In the genomic region with DNA sequence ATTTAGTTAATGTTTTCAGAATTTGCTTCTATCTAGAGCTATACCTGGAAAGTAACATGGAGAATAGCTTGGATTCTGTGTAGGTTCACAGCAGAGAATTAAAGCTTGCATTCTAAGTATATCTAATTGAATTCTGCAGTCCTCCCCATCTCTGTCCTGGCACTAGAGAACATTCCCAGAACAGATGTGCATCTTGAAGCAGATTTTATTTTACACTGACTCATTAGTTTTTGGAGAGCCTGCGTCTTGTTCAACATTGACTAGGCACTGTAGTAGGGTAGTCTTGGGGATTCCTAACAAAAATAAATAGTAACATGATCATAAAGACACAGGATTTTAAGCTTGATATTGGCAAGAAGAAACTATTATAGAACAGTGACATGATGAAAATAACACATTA, we compare ENCODE assay signal across 30 cellular contexts. TPM values are rescaled to one million over a fixed set of nuclear protein-coding genes. Genes with fewer than 3 reads are reported as not detected.
DNase-seq lines count a peak whose midpoint lies in the region; ATAC-seq and TF ChIP-seq lines count a peak whose summit lies in the region.
"Had no signal": no experiment of that assay in that cellular context is flagged by ENCODE, and none has a peak within 500 bp of the region (broad histone marks: within the 10 kb centered on the region; RNA-seq: fewer than 3 reads in every experiment).

No MANE protein-coding gene starts in this region.

- no peak overlapping the region for H4K91ac ChIP-seq in IMR-90 (ENCODE audit: insufficient read depth, low read depth, low read length)

- H3K27me3 Mint-ChIP-seq in osteocyte (ENCODE audit: unreplicated experiment), result no peaks in the 10 kb centered on the region
- H3K27me3 Mint-ChIP-seq: effector memory CD8-positive, alpha-beta T cell had no signal

- H3K4me2 ChIP-seq in IMR-90 (ENCODE audit: low read depth, low read length), result no peak overlapping the region
- H3K4me2 ChIP-seq in fibroblast of lung (ENCODE audit: extremely low read depth, insufficient read depth, low read length), result no peak overlapping the region

- intact Hi-C loops in IMR-90 (cut with micrococcal nuclease), result no loop called here
- intact Hi-C loops in A673 (cut with micrococcal nuclease; ENCODE audit: unreplicated experiment), result no loop called here

- CTCF ChIA-PET in IMR-90 (lab: Yijun Ruan, JAX), result interaction anchor here (0.6 kb wide), 1 partner anchor 36 kb away, joined by 3 read pairs; no protein-coding TSS in a partner anchor
- CTCF ChIA-PET in A673 (lab: Charles Lee), result no interaction called here

- POLR2A ChIA-PET in IMR-90 (lab: Charles Lee; ENCODE audit: unreplicated experiment), result no interaction called here
- POLR2A ChIA-PET in A673 (lab: Charles Lee; ENCODE audit: low non-redundant PET), result no interaction called here

- TF ChIP-seq POLR2A in IMR-90 (IDR thresholded peaks at IDR 0.05; ENCODE audit: low read depth, low read length), result no peak

- in situ Hi-C loops in IMR-90 (cut with MboI; ENCODE audit: low sequenced_read_pairs), result no loop called here

- TF ChIP-seq CTCF in IMR-90 (conservative IDR thresholded peaks at IDR 0.05; ENCODE audit: low read depth, low read length) (no peak), fibroblast of lung (conservative IDR thresholded peaks at IDR 0.05 in 1 of 2, IDR thresholded peaks at IDR 0.05 in 1 of 2; ENCODE audit: low read depth in 1 of 2, low read length in 2 of 2) (no peak), osteocyte (IDR thresholded peaks at IDR 0.05) (no peak), A673 (conservative IDR thresholded peaks at IDR 0.05; ENCODE audit: low read depth, low read length) (no peak)

- dilution Hi-C loops in IMR-90 (cut with HindIII; ENCODE audit: low sequenced_read_pairs, unreplicated experiment), result no loop called here

- H3K9me1 ChIP-seq in IMR-90 (ENCODE audit: insufficient read depth, low read length), result no peaks in the 10 kb centered on the region

- no peaks in the 10 kb centered on the region for H3K9me3 ChIP-seq in IMR-90 (ENCODE audit: control insufficient read depth, insufficient read depth, low read length)
- no peaks in the 10 kb centered on the region for H3K9me3 ChIP-seq in fibroblast of lung (ENCODE audit: control insufficient read depth, insufficient read depth, low read depth, low read length)
- H3K9me3 ChIP-seq in A673 (ENCODE audit: low read depth, low read length, poor library complexity, severe bottlenecking), result no peaks in the 10 kb centered on the region
- H3K9me3 ChIP-seq: breast epithelium, pancreas, Peyer's patch, SJCRH30, stomach, tibial nerve had no signal

- H3K4me1 ChIP-seq in IMR-90 (ENCODE audit: control insufficient read depth, insufficient read depth, low read length) (no peaks in the 10 kb centered on the region), fibroblast of lung (ENCODE audit: control insufficient read depth, extremely low read depth, insufficient read depth, low read length) (no peaks in the 10 kb centered on the region), A673 (ENCODE audit: insufficient read depth, low read length, poor library complexity, severe bottlenecking) (peaks cover 6% of the 10 kb centered on the region)
- H3K4me1 ChIP-seq: breast epithelium, pancreas, Peyer's patch, SJCRH30 had no signal

- no TSS peak for BruUV-seq in IMR-90 (replicated peaks; lab: Mats Ljungman, UMichigan)
- no TSS peak for BruUV-seq in A673 (replicated peaks; lab: Mats Ljungman, UMichigan)

- H4K8ac ChIP-seq in IMR-90 (ENCODE audit: low read depth in 2 of 2, low read length in 2 of 2), result no peak overlapping the region

- H3K36me3 ChIP-seq in IMR-90 (ENCODE audit: control insufficient read depth, insufficient read depth, low read length) (peaks cover 6% of the 10 kb centered on the region), fibroblast of lung (ENCODE audit: control insufficient read depth, insufficient read depth, low read length) (peaks cover 1% of the 10 kb centered on the region), A673 (ENCODE audit: insufficient read depth, low read length, poor library complexity, severe bottlenecking) (peaks cover 26% of the 10 kb centered on the region)
- H3K36me3 ChIP-seq: breast epithelium had no signal

- no peak overlapping the region for H2BK5ac ChIP-seq in IMR-90 (ENCODE audit: low read depth, low read length, poor library complexity, severe bottlenecking)

- TF ChIP-seq RAD21 in IMR-90 (IDR thresholded peaks at IDR 0.05; ENCODE audit: low read length), result no peak

- H3K18ac ChIP-seq in IMR-90 (ENCODE audit: low read depth, low read length), result no peak overlapping the region

- H2AFZ ChIP-seq in IMR-90 (replicated peaks; ENCODE audit: low read length, poor library complexity) (no peak overlapping the region), fibroblast of lung (ENCODE audit: low read length) (no peak overlapping the region)

- peaks cover 8% of the 10 kb centered on the region for H3K4me1 Mint-ChIP-seq in osteocyte (ENCODE audit: unreplicated experiment)
- H3K4me1 Mint-ChIP-seq: nephron progenitor cell had no signal

- peak; percentile 79 for ATAC-seq in IMR-90 (ENCODE audit: low read depth)
- no peak for ATAC-seq in HG03432 (IDR thresholded peaks at IDR 0.05; ENCODE audit: unreplicated experiment)
- no peak for ATAC-seq in HG03460 (IDR thresholded peaks at IDR 0.05; ENCODE audit: unreplicated experiment)
- ATAC-seq: activated T-cell treated with anti-CD3 and anti-CD28 coated beads, Interleukin-2, amount 50 U/mL, for 72 hours; effector memory CD8-positive, alpha-beta T cell; K562; pancreas had no signal

- peaks cover 38% of the 10 kb centered on the region for H3K36me3 Mint-ChIP-seq in osteocyte (ENCODE audit: unreplicated experiment)

- H3K4me3 ChIP-seq in IMR-90 (ENCODE audit: insufficient read depth, low read depth, low read length) (no peak overlapping the region), fibroblast of lung (replicated peaks in 1 of 4; ENCODE audit: control extremely low read depth in 1 of 4, insufficient read depth in 1 of 4, low read depth in 3 of 4, low read length in 4 of 4) (no peak overlapping the region), A673 (ENCODE audit: low read depth, low read length, poor library complexity, severe bottlenecking) (no peak overlapping the region)
- H3K4me3 ChIP-seq: breast epithelium, K562, pancreas, Peyer's patch, SJCRH30, stomach, tibial nerve had no signal

- H3K4me3 Mint-ChIP-seq in osteocyte (ENCODE audit: unreplicated experiment), result no peak overlapping the region
- H3K4me3 Mint-ChIP-seq: activated T-cell treated with anti-CD3 and anti-CD28 coated beads, Interleukin-2, amount 50 U/mL, for 72 hours; effector memory CD8-positive, alpha-beta T cell; nephron progenitor cell had no signal

- DNase-seq in Ammon's horn (ENCODE audit: low spot score), result peak; percentile 7
- DNase-seq in IMR-90, result peak; percentile 68
- DNase-seq in fibroblast of lung (ENCODE audit: low read depth in 2 of 2), result peak; percentile 12 to 53
- DNase-seq in osteocyte (ENCODE audit: extremely low spot score, unreplicated experiment), result no peak
- DNase-seq in A673 (ENCODE audit: low spot score), result no peak
- DNase-seq: ACHN; activated CD4-positive, alpha-beta T cell treated with anti-CD3 and anti-CD28 coated beads, Interleukin-2, amount 50 U/mL, for 4 hours; activated CD4-positive, CD25-positive, alpha-beta regulatory T cell; activated naive CD4-positive, alpha-beta T cell treated with Interleukin-2 at 50 U/mL for 16 hours; activated T-cell treated with anti-CD3 and anti-CD28 coated beads, Interleukin-2, amount 50 U/mL, for 72 hours; amniotic stem cell; effector memory CD8-positive, alpha-beta T cell; erythroblast; glutamatergic neuron; NCI-H2029; NCI-H226; NCI-H69; nephron progenitor cell; pancreas; Peyer's patch; retina; SJCRH30; small intestine; stomach; T-helper 1 cell had no signal

- H2BK120ac ChIP-seq in IMR-90 (ENCODE audit: low read depth, low read length), result no peak overlapping the region

- H2BK20ac ChIP-seq in IMR-90 (ENCODE audit: low read depth, low read length), result no peak overlapping the region

- H3K27ac ChIP-seq in IMR-90 (ENCODE audit: insufficient read depth, low read length) (no peak overlapping the region), fibroblast of lung (ENCODE audit: insufficient read depth, low read length) (no peak overlapping the region), A673 (ENCODE audit: low read depth, low read length, poor library complexity, severe bottlenecking) (no peak overlapping the region)
- H3K27ac ChIP-seq: breast epithelium, pancreas, Peyer's patch, SJCRH30, stomach, tibial nerve had no signal

- H2AK9ac ChIP-seq in IMR-90 (replicated peaks; ENCODE audit: low read depth, low read length, poor library complexity), result no peak overlapping the region

- H3K27me3 ChIP-seq in IMR-90 (ENCODE audit: control insufficient read depth, insufficient read depth, low read length) (no peaks in the 10 kb centered on the region), fibroblast of lung (ENCODE audit: control insufficient read depth, insufficient read depth, low read length) (no peaks in the 10 kb centered on the region), A673 (replicated peaks; ENCODE audit: insufficient read depth, low read depth, low read length, poor library complexity) (no peaks in the 10 kb centered on the region)
- H3K27me3 ChIP-seq: breast epithelium, pancreas, Peyer's patch, SJCRH30, stomach, tibial nerve had no signal

- H3K79me2 ChIP-seq in fibroblast of lung (ENCODE audit: control insufficient read depth, insufficient read depth, low read length), result no peaks in the 10 kb centered on the region

- no peak overlapping the region for H3K56ac ChIP-seq in IMR-90 (ENCODE audit: extremely low read depth, insufficient read depth, low read length)

- H3K79me1 ChIP-seq in IMR-90 (ENCODE audit: low read depth in 1 of 2, low read length in 2 of 2), result peaks cover 3 to 11% of the 10 kb centered on the region in 2 experiments; a peak in 3 of 4 replicates

- H3K27ac Mint-ChIP-seq in osteocyte (ENCODE audit: unreplicated experiment), result peak overlapping the region; percentile 5
- H3K27ac Mint-ChIP-seq: effector memory CD8-positive, alpha-beta T cell; nephron progenitor cell had no signal

- no peak overlapping the region for H3K4ac ChIP-seq in IMR-90 (ENCODE audit: low read depth, low read length)

- H3K23ac ChIP-seq in IMR-90 (ENCODE audit: low read depth, low read length), result no peak overlapping the region

- no peak overlapping the region for H4K5ac ChIP-seq in IMR-90 (ENCODE audit: low read depth, low read length)

- no CpG with 5 or more reads among the region's 1 CpG for WGBS in IMR-90 (ENCODE audit: extremely low coverage in 2 of 2, insufficient read length in 1 of 2), 2 experiments

- no peak overlapping the region for H2BK15ac ChIP-seq in IMR-90 (ENCODE audit: low read depth, low read length)

- H3K9ac ChIP-seq in IMR-90 (ENCODE audit: low read depth, low read length) (no peak overlapping the region), fibroblast of lung (ENCODE audit: insufficient read depth, low read length) (no peak overlapping the region)

- no peak overlapping the region for H2AK5ac ChIP-seq in IMR-90 (ENCODE audit: low read depth, low read length)

- H3K14ac ChIP-seq in IMR-90 (replicated peaks; ENCODE audit: low read depth, low read length), result no peak overlapping the region

- no peaks in the 10 kb centered on the region for H3K9me3 Mint-ChIP-seq in osteocyte (ENCODE audit: unreplicated experiment)
- H3K9me3 Mint-ChIP-seq: activated T-cell treated with anti-CD3 and anti-CD28 coated beads, Interleukin-2, amount 50 U/mL, for 72 hours; effector memory CD8-positive, alpha-beta T cell; nephron progenitor cell had no signal

- H4K20me1 ChIP-seq in IMR-90 (ENCODE audit: insufficient read depth, low read length) (no peaks in the 10 kb centered on the region), fibroblast of lung (ENCODE audit: control insufficient read depth, extremely low read depth, insufficient read depth, low read length) (no peaks in the 10 kb centered on the region)

RNA-seq across cellular contexts. Expression of a gene that starts 36.2 kb away (rescaled TPM):
- total RNA-seq in IMR-90 (2012; rRNA removed) (10.0 and 19.2 TPM in 2 replicates), fibroblast of lung (22.1 and 31.5 TPM in 2 replicates), osteocyte (8.8 and 9.1 TPM in 2 replicates), A673 (2021) (21.4 and 27.0 TPM in 2 replicates)
- polyA plus RNA-seq in IMR-90 (2012; rRNA removed) (6.7 and 8.1 TPM in 2 replicates), fibroblast of lung (21.1 and 27.3 TPM in 2 replicates)
- polyA plus RNA-seq in IMR-90 (2012; cell fraction: cytosol; rRNA removed), result 2.7 and 3.0 TPM in 2 replicates
- polyA plus RNA-seq in IMR-90 (2012; cell fraction: nucleus; rRNA removed; ENCODE audit: low replicate concordance), result 1.2 and 4.9 TPM in 2 replicates
- 15.0 and 20.4 TPM in 2 replicates for polyA plus RNA-seq in fibroblast of lung (2012)
- 2.5 and 3.5 TPM in 2 replicates for polyA minus RNA-seq in fibroblast of lung (ENCODE audit: low replicate concordance)

RNA-seq across cellular contexts. Expression of a gene that starts 45.9 kb away (rescaled TPM):
- total RNA-seq in IMR-90 (2012; rRNA removed), result 48.6 and 63.0 TPM in 2 replicates
- polyA plus RNA-seq in IMR-90 (2012; rRNA removed), result 8.0 and 10.0 TPM in 2 replicates
- 1.4 and 2.3 TPM in 2 replicates for polyA plus RNA-seq in IMR-90 (2012; cell fraction: cytosol; rRNA removed)
- 2.6 and 27.7 TPM in 2 replicates for polyA plus RNA-seq in IMR-90 (2012; cell fraction: nucleus; rRNA removed; ENCODE audit: low replicate concordance)
- 57.0 and 74.6 TPM in 2 replicates for total RNA-seq in fibroblast of lung
- polyA plus RNA-seq in fibroblast of lung, result 23.7 and 30.0 TPM in 2 replicates
- 11.3 and 13.5 TPM in 2 replicates for polyA plus RNA-seq in fibroblast of lung (2012)
- 16.5 and 25.3 TPM in 2 replicates for polyA minus RNA-seq in fibroblast of lung (ENCODE audit: low replicate concordance)
- 53.1 and 53.6 TPM in 2 replicates for total RNA-seq in osteocyte
- total RNA-seq in A673 (2021), result 72.2 and 72.7 TPM in 2 replicates

Comparison
In these comparisons a context has a peak if more than half of its experiments do, and no peak if none do; other contexts are left out.
1. DNase-seq: peak in Ammon's horn (single experiment), IMR-90 (single experiment) and fibroblast of lung (2 of 2); none in osteocyte (single experiment) and A673 (single experiment).